In genomic region chr17:40177275-40177874, GRCh38 we compare ENCODE assay signal across 8 cellular contexts. TPM values are rescaled to one million over a fixed set of nuclear protein-coding genes. Genes with fewer than 3 reads are reported as not detected.
DNase-seq lines count a peak whose midpoint lies in the region; ATAC-seq and TF ChIP-seq lines count a peak whose summit lies in the region.

Gene RAPGEFL1, plus strand, starts transcription at chr17:40177470. Its CDS starts 392 bp downstream, at chr17:40177862.

- H3K4me3 ChIP-seq in gastroesophageal sphincter (peak within 1 kb of the TSS; percentile 36 to 59), osteoblast (ENCODE audit: insufficient read depth, low read length) (peak within 1 kb of the TSS; percentile 72), thoracic aorta (peak within 1 kb of the TSS; percentile 73)

- H4K20me1 ChIP-seq in osteoblast (ENCODE audit: insufficient read depth, low read length) = peaks cover 5% of the 10 kb centered on the region

- ATAC-seq in HG03342 (IDR thresholded peaks at IDR 0.05; ENCODE audit: unreplicated experiment) = peak; percentile 50
- peak; percentile 89 for ATAC-seq in gastroesophageal sphincter
- no peak for ATAC-seq in thoracic aorta (ENCODE audit: insufficient number of reproducible peaks, low FRiP score, low read depth)
- ATAC-seq in GM18873 (IDR thresholded peaks at IDR 0.05; ENCODE audit: low FRiP score, unreplicated experiment) = no peak

- no peaks in the 10 kb centered on the region for H3K79me2 ChIP-seq in osteoblast (ENCODE audit: insufficient read depth, low read length)

- H3K9me3 ChIP-seq in gastroesophageal sphincter (no peaks in the 10 kb centered on the region), osteoblast (ENCODE audit: low read depth, low read length) (no peaks in the 10 kb centered on the region), thoracic aorta (no peaks in the 10 kb centered on the region)

- TF ChIP-seq CTCF in RWPE1 (conservative IDR thresholded peaks at IDR 0.05; ENCODE audit: low read depth) (no peak), gastroesophageal sphincter (IDR thresholded peaks at IDR 0.05) (no peak), osteoblast (IDR thresholded peaks at IDR 0.05; ENCODE audit: extremely low read depth, low read depth, low read length) (no peak), thoracic aorta (IDR thresholded peaks at IDR 0.05) (no peak)

- H3K27me3 ChIP-seq in gastroesophageal sphincter (no peaks in the 10 kb centered on the region), osteoblast (ENCODE audit: insufficient read depth, low read length) (no peaks in the 10 kb centered on the region), thoracic aorta (replicated peaks; ENCODE audit: insufficient read depth) (no peaks in the 10 kb centered on the region)

- H3K27ac ChIP-seq in RWPE1 (peak within 1 kb of the TSS; percentile 77), gastroesophageal sphincter (peak within 1 kb of the TSS in 1 of 4 donors; percentile 67), osteoblast (ENCODE audit: low read depth, low read length) (no peak within 1 kb of the TSS), thoracic aorta (no peak within 1 kb of the TSS)

- peaks cover 0 to 23% (median 11%) of the 10 kb centered on the region in 3 donors for H3K4me1 ChIP-seq in gastroesophageal sphincter
- peaks cover 17% of the 10 kb centered on the region for H3K4me1 ChIP-seq in osteoblast (ENCODE audit: insufficient read depth, low read length)
- H3K4me1 ChIP-seq in thoracic aorta (ENCODE audit: control insufficient read depth in 1 of 2, low read depth in 2 of 2) = peaks cover 3 to 9% of the 10 kb centered on the region in 2 donors

- TF ChIP-seq POLR2A in gastroesophageal sphincter (IDR thresholded peaks at IDR 0.05) = no peak

- DNase-seq in DMS153 (lab: John Stamatoyannopoulos, UW) (peak; percentile 44), RWPE1 (ENCODE audit: low spot score) (peak; percentile 86), osteoblast (ENCODE audit: insufficient read length, low spot score, missing footprints) (peak; percentile 97), thoracic aorta (ENCODE audit: low spot score) (peak; percentile 35)
- DNase-seq in activated naive CD4-positive, alpha-beta T cell treated with Interleukin-2 at 50 U/mL for 16 hours = peak; percentile 86

- peak within 1 kb of the TSS; percentile 76 for H3K4me2 ChIP-seq in osteoblast (ENCODE audit: insufficient read depth, low read length)

- CTCF ChIA-PET in RWPE1 (lab: Yijun Ruan, JAX) = no interaction called here

- POLR2A ChIA-PET in RWPE1 (lab: Yijun Ruan, JAX; ENCODE audit: low non-redundant PET) = interaction anchor here (0.7 kb wide), 1 partner anchor 36 kb away, joined by 3 read pairs; no protein-coding TSS in a partner anchor

- peak within 1 kb of the TSS; percentile 47 for H2AFZ ChIP-seq in osteoblast (ENCODE audit: low read length)

- H3K36me3 ChIP-seq in gastroesophageal sphincter = peaks cover 0 to 46% of the 10 kb centered on the region in 2 donors
- peaks cover 11% of the 10 kb centered on the region for H3K36me3 ChIP-seq in osteoblast (ENCODE audit: insufficient read depth, low read length)
- H3K36me3 ChIP-seq in thoracic aorta = peaks cover under 1% of the 10 kb centered on the region

- TF ChIP-seq EP300 in gastroesophageal sphincter (IDR thresholded peaks at IDR 0.05) = no peak

- no CpG with 5 or more reads among the region's 57 CpGs for WGBS in gastroesophageal sphincter (ENCODE audit: low coverage in 1 of 2), 2 donors

RNA-seq across cellular contexts. Expression of gene RAPGEFL1, which starts in this region (rescaled TPM):
- total RNA-seq in gastroesophageal sphincter (1 to 10 TPM; 2.4 to 5.2 (median 3.3) TPM), osteoblast (1.4 and 2.1 TPM in 2 replicates), thoracic aorta (10 to 100 TPM in 1 of 2 donors, 1 to 10 TPM in 1; 7.3 to 21.7 TPM)

Comparison
In these comparisons a context has a peak if more than half of its experiments do, and no peak if none do; other contexts are left out.
1. DNase-seq: peak in every context shown above with its lines; median percentile 97 in osteoblast; 86 in RWPE1; 86 in activated naive CD4-positive, alpha-beta T cell treated with Interleukin-2 at 50 U/mL for 16 hours; 44 in DMS153; 35 in thoracic aorta.
2. ATAC-seq: peak in HG03342 (single experiment) and gastroesophageal sphincter (single experiment); none in thoracic aorta (single experiment) and GM18873 (single experiment).
3. Peak in every context shown above with its lines, with median percentiles within 50 percentile points of each other: H3K4me3 ChIP-seq.